In the genomic region with DNA sequence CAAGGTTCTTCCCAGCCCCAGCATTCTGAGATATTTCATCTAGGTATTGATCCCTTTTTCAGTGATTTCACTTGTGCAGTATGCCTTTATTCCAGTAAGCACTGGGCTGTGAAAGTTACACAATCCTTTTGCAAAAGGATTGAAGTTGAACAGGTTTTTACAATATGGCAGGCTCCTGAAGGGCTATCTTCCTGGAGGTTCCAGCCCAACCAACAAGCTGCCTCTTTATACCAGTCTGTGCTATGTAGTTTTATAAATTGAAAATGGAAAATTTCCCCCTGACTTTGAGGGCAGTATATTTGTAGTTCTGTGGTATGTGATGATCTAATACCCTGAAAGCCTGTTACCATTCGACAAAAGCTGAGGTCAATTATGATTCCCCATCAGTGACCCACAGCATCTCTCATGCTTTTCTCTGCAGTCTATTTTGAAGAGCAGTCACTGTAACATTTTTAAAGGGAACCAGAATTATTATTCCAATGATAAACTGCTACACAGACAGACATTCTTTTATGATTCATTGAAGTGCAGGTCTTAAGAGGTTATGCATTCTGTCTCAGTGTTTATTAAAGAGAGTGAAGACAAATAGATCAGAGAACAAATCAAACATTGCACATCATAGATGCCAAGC, we compare ENCODE assay signal across 1 cellular context.
TF ChIP-seq lines count a peak whose summit lies in the region.

No MANE protein-coding gene starts in this region.

TF ChIP-seq in A549, 52 proteins besides CTCF, POLR2A, EP300 and RAD21 (continued from another document):
- TF ChIP-seq ESRRA (IDR thresholded peaks at IDR 0.05; ENCODE audit: borderline replicate concordance, low read length) (no peak), TFCP2L1 (CRISPR knock-in tag; IDR thresholded peaks at IDR 0.05) (no peak), FOSL2 (IDR thresholded peaks at IDR 0.05) (no peak; the same call in none of the 2 replicates), FOSL2 (CRISPR knock-in tag; IDR thresholded peaks at IDR 0.05) (peak; percentile 92), ZSCAN20 (CRISPR knock-in tag; IDR thresholded peaks at IDR 0.05) (no peak), SMC3 (IDR thresholded peaks at IDR 0.05) (peak; percentile 29; the same call in 1 of the 3 replicates), TP53 (CRISPR knock-in tag; IDR thresholded peaks at IDR 0.05) (no peak), HOXB13 (CRISPR knock-in tag; IDR thresholded peaks at IDR 0.05; ENCODE audit: low read depth) (peak; percentile 64; the same call in 1 of the 2 replicates), MAFK (IDR thresholded peaks at IDR 0.05; ENCODE audit: partially characterized antibody) (peak; percentile 11), CEBPB (IDR thresholded peaks at IDR 0.05) (peak; percentile 46 to 92), HOXA7 (CRISPR knock-in tag; IDR thresholded peaks at IDR 0.05) (0 out of 2 replicates have a peak, but pooled peaks have one; percentile 77), JUNB (IDR thresholded peaks at IDR 0.05) (peak; percentile 90), GATA3 (IDR thresholded peaks at IDR 0.05; ENCODE audit: borderline replicate concordance) (peak; percentile 94), FOXS1 (CRISPR knock-in tag; IDR thresholded peaks at IDR 0.05) (peak; percentile 91; the same call in 1 of the 2 replicates), HEYL (CRISPR knock-in tag; IDR thresholded peaks at IDR 0.05) (no peak), EHMT2 (IDR thresholded peaks at IDR 0.05; ENCODE audit: low read depth) (0 out of 2 replicates have a peak, but pooled peaks have one; percentile 29), ZFP36 (IDR thresholded peaks at IDR 0.05; ENCODE audit: borderline replicate concordance, partially characterized antibody) (peak; percentile 39)
- TF ChIP-seq, protein P1, sequence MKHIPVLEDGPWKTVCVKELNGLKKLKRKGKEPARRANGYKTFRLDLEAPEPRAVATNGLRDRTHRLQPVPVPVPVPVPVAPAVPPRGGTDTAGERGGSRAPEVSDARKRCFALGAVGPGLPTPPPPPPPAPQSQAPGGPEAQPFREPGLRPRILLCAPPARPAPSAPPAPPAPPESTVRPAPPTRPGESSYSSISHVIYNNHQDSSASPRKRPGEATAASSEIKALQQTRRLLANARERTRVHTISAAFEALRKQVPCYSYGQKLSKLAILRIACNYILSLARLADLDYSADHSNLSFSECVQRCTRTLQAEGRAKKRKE (CRISPR knock-in tag; IDR thresholded peaks at IDR 0.05; ENCODE audit: low read depth): peak; percentile 47; the same call in 1 of the 2 replicates
- TF ChIP-seq, protein P2, sequence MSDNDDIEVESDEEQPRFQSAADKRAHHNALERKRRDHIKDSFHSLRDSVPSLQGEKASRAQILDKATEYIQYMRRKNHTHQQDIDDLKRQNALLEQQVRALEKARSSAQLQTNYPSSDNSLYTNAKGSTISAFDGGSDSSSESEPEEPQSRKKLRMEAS (IDR thresholded peaks at IDR 0.05): peak; percentile 78
- TF ChIP-seq, protein P3, sequence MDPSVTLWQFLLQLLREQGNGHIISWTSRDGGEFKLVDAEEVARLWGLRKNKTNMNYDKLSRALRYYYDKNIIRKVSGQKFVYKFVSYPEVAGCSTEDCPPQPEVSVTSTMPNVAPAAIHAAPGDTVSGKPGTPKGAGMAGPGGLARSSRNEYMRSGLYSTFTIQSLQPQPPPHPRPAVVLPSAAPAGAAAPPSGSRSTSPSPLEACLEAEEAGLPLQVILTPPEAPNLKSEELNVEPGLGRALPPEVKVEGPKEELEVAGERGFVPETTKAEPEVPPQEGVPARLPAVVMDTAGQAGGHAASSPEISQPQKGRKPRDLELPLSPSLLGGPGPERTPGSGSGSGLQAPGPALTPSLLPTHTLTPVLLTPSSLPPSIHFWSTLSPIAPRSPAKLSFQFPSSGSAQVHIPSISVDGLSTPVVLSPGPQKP (IDR thresholded peaks at IDR 0.05; ENCODE audit: low read depth, low read length): no peak
- TF ChIP-seq, protein P4, sequence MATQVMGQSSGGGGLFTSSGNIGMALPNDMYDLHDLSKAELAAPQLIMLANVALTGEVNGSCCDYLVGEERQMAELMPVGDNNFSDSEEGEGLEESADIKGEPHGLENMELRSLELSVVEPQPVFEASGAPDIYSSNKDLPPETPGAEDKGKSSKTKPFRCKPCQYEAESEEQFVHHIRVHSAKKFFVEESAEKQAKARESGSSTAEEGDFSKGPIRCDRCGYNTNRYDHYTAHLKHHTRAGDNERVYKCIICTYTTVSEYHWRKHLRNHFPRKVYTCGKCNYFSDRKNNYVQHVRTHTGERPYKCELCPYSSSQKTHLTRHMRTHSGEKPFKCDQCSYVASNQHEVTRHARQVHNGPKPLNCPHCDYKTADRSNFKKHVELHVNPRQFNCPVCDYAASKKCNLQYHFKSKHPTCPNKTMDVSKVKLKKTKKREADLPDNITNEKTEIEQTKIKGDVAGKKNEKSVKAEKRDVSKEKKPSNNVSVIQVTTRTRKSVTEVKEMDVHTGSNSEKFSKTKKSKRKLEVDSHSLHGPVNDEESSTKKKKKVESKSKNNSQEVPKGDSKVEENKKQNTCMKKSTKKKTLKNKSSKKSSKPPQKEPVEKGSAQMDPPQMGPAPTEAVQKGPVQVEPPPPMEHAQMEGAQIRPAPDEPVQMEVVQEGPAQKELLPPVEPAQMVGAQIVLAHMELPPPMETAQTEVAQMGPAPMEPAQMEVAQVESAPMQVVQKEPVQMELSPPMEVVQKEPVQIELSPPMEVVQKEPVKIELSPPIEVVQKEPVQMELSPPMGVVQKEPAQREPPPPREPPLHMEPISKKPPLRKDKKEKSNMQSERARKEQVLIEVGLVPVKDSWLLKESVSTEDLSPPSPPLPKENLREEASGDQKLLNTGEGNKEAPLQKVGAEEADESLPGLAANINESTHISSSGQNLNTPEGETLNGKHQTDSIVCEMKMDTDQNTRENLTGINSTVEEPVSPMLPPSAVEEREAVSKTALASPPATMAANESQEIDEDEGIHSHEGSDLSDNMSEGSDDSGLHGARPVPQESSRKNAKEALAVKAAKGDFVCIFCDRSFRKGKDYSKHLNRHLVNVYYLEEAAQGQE (IDR thresholded peaks at IDR 0.05): no peak
TF ChIP-seq in A549: peak in this region for 15.
